17 cellular contexts compared by ENCODE assay signal in genomic region chrX:102085706-102086105, GRCh38. TPM values are rescaled to one million over a fixed set of nuclear protein-coding genes. Genes with fewer than 3 reads are reported as not detected.
DNase-seq lines count a peak whose midpoint lies in the region; ATAC-seq, FAIRE-seq and TF ChIP-seq lines count a peak whose summit lies in the region.
"Had no signal": no experiment of that assay in that cellular context is flagged by ENCODE, and none has a peak within 500 bp of the region (broad histone marks: within the 10 kb centered on the region; RNA-seq: fewer than 3 reads in every experiment).

No MANE protein-coding gene starts in this region.

- H3K36me3 Mint-ChIP-seq in WTC11: no peaks in the 10 kb centered on the region
- no peaks in the 10 kb centered on the region for H3K36me3 Mint-ChIP-seq in T-helper 2 cell treated with Interferon-gamma antibody and Interleukin-4, amounts not matched to agents 5 μg/mL and 100 μg/mL, for 36 hours (ENCODE audit: low read depth)
- H3K36me3 Mint-ChIP-seq: brain, naive B cell had no signal

- no peaks in the 10 kb centered on the region for H3K36me3 ChIP-seq in Loucy (ENCODE audit: insufficient read depth, low read length)
- H3K36me3 ChIP-seq in small intestine (ENCODE audit: control insufficient read depth in 2 of 2, insufficient read depth in 2 of 2, low read length in 2 of 2): no peaks in the 10 kb centered on the region

- no peak overlapping the region for H3K4me3 Mint-ChIP-seq in WTC11
- H3K4me3 Mint-ChIP-seq in T-helper 2 cell treated with Interferon-gamma antibody and Interleukin-4, amounts not matched to agents 5 μg/mL and 100 μg/mL, for 36 hours: no peak overlapping the region
- H3K4me3 Mint-ChIP-seq: brain, naive B cell had no signal

- H3K4me1 Mint-ChIP-seq in WTC11: no peaks in the 10 kb centered on the region
- H3K4me1 Mint-ChIP-seq in T-helper 2 cell treated with Interferon-gamma antibody and Interleukin-4, amounts not matched to agents 5 μg/mL and 100 μg/mL, for 36 hours (ENCODE audit: low read depth): no peaks in the 10 kb centered on the region
- H3K4me1 Mint-ChIP-seq: brain, naive B cell had no signal

- no peak overlapping the region for H3K4me2 ChIP-seq in Loucy (ENCODE audit: low read depth, low read length, poor library complexity, severe bottlenecking)

- POLR2A ChIA-PET in WTC11 (lab: Charles Lee): interaction anchor here (0.6 kb wide), 1 partner anchor 610 kb away, joined by 3 read pairs; no protein-coding TSS in a partner anchor

- no peaks in the 10 kb centered on the region; the same call in none of the 2 replicates for H3K27me3 Mint-ChIP-seq in WTC11 (ENCODE audit: low read depth)
- no peaks in the 10 kb centered on the region for H3K27me3 Mint-ChIP-seq in T-helper 2 cell treated with Interferon-gamma antibody and Interleukin-4, amounts not matched to agents 5 μg/mL and 100 μg/mL, for 36 hours (ENCODE audit: low read depth)
- H3K27me3 Mint-ChIP-seq: brain had no signal

- no peaks in the 10 kb centered on the region for H3K9me2 ChIP-seq in Loucy (replicated peaks; ENCODE audit: low read depth, low read length)

- H3K9ac ChIP-seq in Loucy (ENCODE audit: low read depth, low read length, poor library complexity, severe bottlenecking): no peak overlapping the region

- 27 to 36% (median 35%) methylated on average over 3 to 5 of the region's 5 CpGs for WGBS in small intestine, 3 donors

- H3K4me3 ChIP-seq in Loucy (ENCODE audit: low read length, poor library complexity, severe bottlenecking) (no peak overlapping the region), small intestine (ENCODE audit: low read depth in 1 of 2, low read length in 2 of 2) (no peak overlapping the region)

- H3K9me3 ChIP-seq in Loucy (ENCODE audit: insufficient read depth, low read depth, low read length) (no peaks in the 10 kb centered on the region), small intestine (ENCODE audit: control insufficient read depth, low read depth) (no peaks in the 10 kb centered on the region)

- H3K79me2 ChIP-seq in Loucy (ENCODE audit: insufficient read depth, low read length): no peaks in the 10 kb centered on the region

- H3K27me3 ChIP-seq in Loucy (ENCODE audit: insufficient read depth, low read length, poor library complexity, severe bottlenecking) (no peaks in the 10 kb centered on the region), small intestine (ENCODE audit: control insufficient read depth in 2 of 2, insufficient read depth in 2 of 2, low read length in 2 of 2) (no peaks in the 10 kb centered on the region)

- H4K20me1 ChIP-seq in Loucy (ENCODE audit: insufficient read depth, low read length, poor library complexity, severe bottlenecking): no peaks in the 10 kb centered on the region

- peak; percentile 3 for DNase-seq in stimulated activated CD4-positive, alpha-beta T cell treated with anti-CD3 and anti-CD28 coated beads, Interleukin-15, amount 100 ng/mL, for 24 hours
- no peak for DNase-seq in stimulated activated CD4-positive, alpha-beta T cell treated with anti-CD3 and anti-CD28 coated beads, Interleukin-4, amount 100 ng/mL, for 24 hours
- DNase-seq in WTC11 (ENCODE audit: low spot score) (peak; percentile 11), small intestine (peak; percentile 0), omental fat pad (ENCODE audit: low spot score) (no peak)
- DNase-seq in T-helper 2 cell treated with Interferon-gamma antibody and Interleukin-4, amounts not matched to agents 5 μg/mL and 100 μg/mL, for 36 hours (ENCODE audit: low spot score): no peak
- DNase-seq: activated naive CD4-positive, alpha-beta T cell; DND-41; left ventricle myocardium superior; naive B cell; NCI-H2171 had no signal

- FAIRE-seq in small intestine (lab: Jason Lieb, UNC): no peak

- TF ChIP-seq CTCF in Loucy (conservative IDR thresholded peaks at IDR 0.05; ENCODE audit: low read length): peak; percentile 37; the same call in 1 of the 2 replicates
- TF ChIP-seq CTCF in WTC11 (IDR thresholded peaks at IDR 0.05): no peak
- no peak for TF ChIP-seq CTCF in omental fat pad (IDR thresholded peaks at IDR 0.05)

- H3K27ac ChIP-seq in small intestine (ENCODE audit: low read depth in 1 of 2, low read length in 1 of 2): no peak overlapping the region
- H3K27ac ChIP-seq: HL-60 had no signal

- ATAC-seq in WTC11: peak; percentile 48
- ATAC-seq in omental fat pad (ENCODE audit: low FRiP score): no peak
- no peak for ATAC-seq in HG03045 (IDR thresholded peaks at IDR 0.05; ENCODE audit: unreplicated experiment)
- ATAC-seq: left ventricle myocardium superior had no signal

- CTCF ChIA-PET in WTC11 (lab: Charles Lee): interaction anchor here (0.6 to 0.7 kb wide), 2 partner anchors 311 to 814 kb away, joined by 3 read pairs; no protein-coding TSS in a partner anchor

- no peaks in the 10 kb centered on the region for H3K9me3 Mint-ChIP-seq in WTC11
- H3K9me3 Mint-ChIP-seq in T-helper 2 cell treated with Interferon-gamma antibody and Interleukin-4, amounts not matched to agents 5 μg/mL and 100 μg/mL, for 36 hours: no peaks in the 10 kb centered on the region

- H3K27ac Mint-ChIP-seq in WTC11: no peak overlapping the region
- no peak overlapping the region for H3K27ac Mint-ChIP-seq in T-helper 2 cell treated with Interferon-gamma antibody and Interleukin-4, amounts not matched to agents 5 μg/mL and 100 μg/mL, for 36 hours
- H3K27ac Mint-ChIP-seq: brain, naive B cell had no signal

- H3K4me1 ChIP-seq in Loucy (ENCODE audit: insufficient read depth, low read length, poor library complexity, severe bottlenecking) (no peaks in the 10 kb centered on the region), small intestine (ENCODE audit: control insufficient read depth in 2 of 2, insufficient read depth in 1 of 2, low read depth in 1 of 2, low read length in 1 of 2) (no peaks in the 10 kb centered on the region)

- no peak overlapping the region for H2AFZ ChIP-seq in Loucy (ENCODE audit: low read length)

- H3F3A ChIP-seq in Loucy (ENCODE audit: low read depth): no peaks in the 10 kb centered on the region

TF ChIP-seq in WTC11, 78 proteins besides CTCF, POLR2A, EP300 and RAD21 (continues in another document):
- TF ChIP-seq ATF1 (CRISPR knock-in tag; IDR thresholded peaks at IDR 0.05) (no peak), CBFB (CRISPR knock-in tag; IDR thresholded peaks at IDR 0.05; ENCODE audit: low read depth) (no peak), GABPB1 (CRISPR knock-in tag; IDR thresholded peaks at IDR 0.05) (no peak), SMAD3 (CRISPR knock-in tag; IDR thresholded peaks at IDR 0.05; ENCODE audit: borderline replicate concordance) (no peak), ZNF219 (CRISPR knock-in tag; IDR thresholded peaks at IDR 0.05; ENCODE audit: borderline replicate concordance) (no peak), SMAD4 (CRISPR knock-in tag; IDR thresholded peaks at IDR 0.05) (no peak), ZBTB21 (CRISPR knock-in tag; IDR thresholded peaks at IDR 0.05; ENCODE audit: borderline replicate concordance) (no peak), FOXP4 (CRISPR knock-in tag; IDR thresholded peaks at IDR 0.05) (no peak), OVOL2 (CRISPR knock-in tag; IDR thresholded peaks at IDR 0.05; ENCODE audit: borderline replicate concordance) (no peak), FOXP1 (CRISPR knock-in tag; IDR thresholded peaks at IDR 0.05; ENCODE audit: borderline replicate concordance) (no peak), NR1H2 (CRISPR knock-in tag; IDR thresholded peaks at IDR 0.05) (no peak), USF1 (CRISPR knock-in tag; IDR thresholded peaks at IDR 0.05) (no peak), TEAD4 (CRISPR knock-in tag; IDR thresholded peaks at IDR 0.05) (no peak), ZNF423 (CRISPR knock-in tag; IDR thresholded peaks at IDR 0.05) (no peak), ZBTB43 (CRISPR knock-in tag; IDR thresholded peaks at IDR 0.05) (no peak), EMX1 (CRISPR knock-in tag; IDR thresholded peaks at IDR 0.05) (no peak)

RNA-seq across cellular contexts. Expression of gene TCEAL2, which starts 39.8 kb away (rescaled TPM):
- total RNA-seq in WTC11 (2021) (12.5 to 17.2 TPM (median 15.6 TPM) in 3 replicates), omental fat pad (10 to 100 TPM in 1 of 4 donors, 1 to 10 TPM in 2, under 1 TPM in 1; 0.95 to 15.1 (median 2.3) TPM)
- 1 to 10 TPM in 1 of 3 donors, under 1 TPM in 1, not detected in 1; 0.67 to 4.5 TPM for polyA plus RNA-seq in small intestine
- total RNA-seq: left ventricle myocardium superior had no signal
- polyA plus RNA-seq: BJ had no signal

RNA-seq across cellular contexts. Expression of gene TCEAL6, which starts 56.6 kb away (rescaled TPM):
- total RNA-seq in WTC11 (2021): 0.62 to 1.1 TPM (median 0.81 TPM) in 3 replicates
- 1 to 10 TPM in 1 of 3 donors, not detected in 2; 1.6 TPM for polyA plus RNA-seq in small intestine
- total RNA-seq in omental fat pad: 1 to 10 TPM in 1 of 4 donors, not detected in 3; 9.7 TPM
- total RNA-seq: left ventricle myocardium superior, pulmonary artery endothelial cell had no signal
- polyA plus RNA-seq: BJ had no signal

Comparison
In these comparisons a context has a peak if more than half of its experiments do, and no peak if none do; other contexts are left out.
1. DNase-seq: peak in stimulated activated CD4-positive, alpha-beta T cell treated with anti-CD3 and anti-CD28 coated beads, Interleukin-15, amount 100 ng/mL, for 24 hours (single experiment), WTC11 (single experiment) and small intestine (single experiment); none in stimulated activated CD4-positive, alpha-beta T cell treated with anti-CD3 and anti-CD28 coated beads, Interleukin-4, amount 100 ng/mL, for 24 hours (single experiment), T-helper 2 cell treated with Interferon-gamma antibody and Interleukin-4, amounts not matched to agents 5 μg/mL and 100 μg/mL, for 36 hours (single experiment) and omental fat pad (single experiment).